Comparison of ENCODE assay signal across 10 cellular contexts in genomic region chr18:79275992-79276391, GRCh38.
DNase-seq lines count a peak whose midpoint lies in the region; ATAC-seq, FAIRE-seq and TF ChIP-seq lines count a peak whose summit lies in the region.
"Had no signal": no experiment of that assay in that cellular context is flagged by ENCODE, and none has a peak within 500 bp of the region (broad histone marks: within the 10 kb centered on the region; RNA-seq: fewer than 3 reads in every experiment).

No MANE protein-coding gene starts in this region.

- FAIRE-seq in H54 (lab: Jason Lieb, UNC), result no peak

- no peaks in the 10 kb centered on the region for H3K27me3 ChIP-seq in sigmoid colon
- H3K27me3 ChIP-seq: body of pancreas had no signal

- no peak overlapping the region for H3K27ac ChIP-seq in sigmoid colon
- H3K27ac ChIP-seq: body of pancreas had no signal

- intact Hi-C loops in sigmoid colon (cut with DNase I), result no loop called here

- no peaks in the 10 kb centered on the region for H3K4me1 ChIP-seq in sigmoid colon
- H3K4me1 ChIP-seq: body of pancreas had no signal

- TF ChIP-seq CTCF in fibroblast of pulmonary artery (IDR thresholded peaks at IDR 0.05; ENCODE audit: low read length, missing control alignments) (no peak), sigmoid colon (IDR thresholded peaks at IDR 0.05) (no peak)

- no peaks in the 10 kb centered on the region for H3K9me3 ChIP-seq in sigmoid colon
- H3K9me3 ChIP-seq: body of pancreas had no signal

- no peak for TF ChIP-seq EP300 in sigmoid colon (IDR thresholded peaks at IDR 0.05)

- WGBS in sigmoid colon, 2 donors, result 77 to 84% methylated on average over 4 of the region's 4 CpGs

- DNase-seq in fibroblast of pulmonary artery (ENCODE audit: low read depth) (peak; percentile 1), H54 (ENCODE audit: insufficient read length, low spot score) (no peak), activated T-cell treated with anti-CD3 and anti-CD28 coated beads for 4 hours (no peak), sigmoid colon (no peak), DMS153 (lab: John Stamatoyannopoulos, UW) (no peak)
- DNase-seq: body of pancreas, NCI-H187 had no signal

- ATAC-seq in GM18861 (IDR thresholded peaks at IDR 0.05; ENCODE audit: unreplicated experiment), result peak; percentile 95
- ATAC-seq in GM21526 (IDR thresholded peaks at IDR 0.05; ENCODE audit: low FRiP score, unreplicated experiment), result peak; percentile 88
- peak; percentile 84 for ATAC-seq in HG03460 (IDR thresholded peaks at IDR 0.05; ENCODE audit: unreplicated experiment)
- ATAC-seq: body of pancreas had no signal

- TF ChIP-seq POLR2A in H54 (IDR thresholded peaks at IDR 0.05; ENCODE audit: low read depth, low read length) (no peak), sigmoid colon (IDR thresholded peaks at IDR 0.05) (no peak)

- H3K36me3 ChIP-seq in sigmoid colon, result peaks cover 0 to 26% (median 5%) of the 10 kb centered on the region in 4 donors

- no peak overlapping the region for H3K4me3 ChIP-seq in fibroblast of pulmonary artery (replicated peaks; ENCODE audit: low read depth, low read length)
- no peak overlapping the region for H3K4me3 ChIP-seq in sigmoid colon
- H3K4me3 ChIP-seq: body of pancreas had no signal
